Comparison of ENCODE assay signal across 1 cellular context in genomic region chr19:6610934-6611370, GRCh38.
TF ChIP-seq lines count a peak whose summit lies in the region.

No MANE protein-coding gene starts in this region.

TF ChIP-seq in K562, 482 proteins besides CTCF, POLR2A, EP300 and RAD21 (continued from another document):
- TF ChIP-seq, protein P1, sequence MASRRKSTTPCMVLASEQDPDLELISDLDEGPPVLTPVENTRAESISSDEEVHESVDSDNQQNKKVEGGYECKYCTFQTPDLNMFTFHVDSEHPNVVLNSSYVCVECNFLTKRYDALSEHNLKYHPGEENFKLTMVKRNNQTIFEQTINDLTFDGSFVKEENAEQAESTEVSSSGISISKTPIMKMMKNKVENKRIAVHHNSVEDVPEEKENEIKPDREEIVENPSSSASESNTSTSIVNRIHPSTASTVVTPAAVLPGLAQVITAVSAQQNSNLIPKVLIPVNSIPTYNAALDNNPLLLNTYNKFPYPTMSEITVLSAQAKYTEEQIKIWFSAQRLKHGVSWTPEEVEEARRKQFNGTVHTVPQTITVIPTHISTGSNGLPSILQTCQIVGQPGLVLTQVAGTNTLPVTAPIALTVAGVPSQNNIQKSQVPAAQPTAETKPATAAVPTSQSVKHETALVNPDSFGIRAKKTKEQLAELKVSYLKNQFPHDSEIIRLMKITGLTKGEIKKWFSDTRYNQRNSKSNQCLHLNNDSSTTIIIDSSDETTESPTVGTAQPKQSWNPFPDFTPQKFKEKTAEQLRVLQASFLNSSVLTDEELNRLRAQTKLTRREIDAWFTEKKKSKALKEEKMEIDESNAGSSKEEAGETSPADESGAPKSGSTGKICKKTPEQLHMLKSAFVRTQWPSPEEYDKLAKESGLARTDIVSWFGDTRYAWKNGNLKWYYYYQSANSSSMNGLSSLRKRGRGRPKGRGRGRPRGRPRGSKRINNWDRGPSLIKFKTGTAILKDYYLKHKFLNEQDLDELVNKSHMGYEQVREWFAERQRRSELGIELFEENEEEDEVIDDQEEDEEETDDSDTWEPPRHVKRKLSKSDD (conservative IDR thresholded peaks at IDR 0.05; ENCODE audit: low read length) = no peak
- TF ChIP-seq ZBTB7A (IDR thresholded peaks at IDR 0.05; ENCODE audit: borderline replicate concordance, control insufficient read depth, low read depth, low read length) (no peak), NFE2L1 (tag; IDR thresholded peaks at IDR 0.05; ENCODE audit: borderline replicate concordance, low read depth) (no peak), PBX2 (CRISPR knock-in tag; IDR thresholded peaks at IDR 0.05; ENCODE audit: low read depth) (no peak), PBX2 (tag; conservative IDR thresholded peaks at IDR 0.05; ENCODE audit: low read depth) (no peak), EGR1 (conservative IDR thresholded peaks at IDR 0.05) (no peak), HOXB6 (CRISPR knock-in tag; IDR thresholded peaks at IDR 0.05; ENCODE audit: borderline replicate concordance) (no peak), ZNF263 (CRISPR knock-in tag; IDR thresholded peaks at IDR 0.05; ENCODE audit: borderline replicate concordance) (no peak), SRSF9 (IDR thresholded peaks at IDR 0.05; ENCODE audit: borderline replicate concordance, low read depth, low read length) (no peak), ZNF41 (CRISPR knock-in tag; conservative IDR thresholded peaks at IDR 0.05) (no peak), RHOXF2B (CRISPR knock-in tag; conservative IDR thresholded peaks at IDR 0.05) (no peak)
